38 cellular contexts compared by ENCODE assay signal in the genomic region with DNA sequence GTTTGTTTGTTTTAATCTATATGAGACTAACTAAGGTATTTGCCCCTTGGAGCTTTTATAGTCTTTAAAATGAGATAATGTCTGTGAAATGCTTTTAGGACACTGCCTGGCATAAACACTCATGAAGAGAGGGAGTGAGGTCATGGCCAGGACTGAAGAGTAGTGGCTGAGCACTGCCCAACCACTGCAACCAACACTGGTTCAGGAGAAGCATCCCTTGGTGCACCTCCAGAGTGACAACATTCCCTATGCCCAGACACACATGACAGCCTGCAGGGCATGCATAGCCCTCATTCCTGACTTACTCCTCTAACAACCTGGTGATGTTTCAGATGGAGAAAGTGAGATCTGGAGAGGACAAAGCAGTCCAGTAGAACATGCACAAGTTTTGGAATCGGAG. TPM values are rescaled to one million over a fixed set of nuclear protein-coding genes. Genes with fewer than 3 reads are reported as not detected.
A peak's percentile ranks its signal among the peaks of the same experiment; 100 is the strongest.
DNase-seq lines count a peak whose midpoint lies in the region; ATAC-seq, FAIRE-seq and TF ChIP-seq lines count a peak whose summit lies in the region.
"Had no signal": no experiment of that assay in that cellular context is flagged by ENCODE, and none has a peak within 500 bp of the region (broad histone marks: within the 10 kb centered on the region; RNA-seq: fewer than 3 reads in every experiment).

No MANE protein-coding gene starts in this region.

- no peak overlapping the region for H3K4me3 ChIP-seq in kidney epithelial cell (ENCODE audit: low read depth, low read length)
- H3K4me3 ChIP-seq in vagina = no peak overlapping the region
- H3K4me3 ChIP-seq: left ventricle myocardium inferior, PC-9, prostate gland, sigmoid colon had no signal

- H3K4me1 ChIP-seq in vagina = peaks cover 8% of the 10 kb centered on the region
- H3K4me1 ChIP-seq: prostate gland had no signal

- TF ChIP-seq POLR2A in vagina (IDR thresholded peaks at IDR 0.05) = no peak

- intact Hi-C loops in vagina (cut with DNase I) = no loop called here

- peak overlapping the region; percentile 5 for H3K27ac ChIP-seq in vagina
- H3K27ac ChIP-seq: 22Rv1, foreskin keratinocyte, left ventricle myocardium inferior, PC-9, prostate gland had no signal

- peak; percentile 31 for DNase-seq in DMS53 (lab: John Stamatoyannopoulos, UW)
- DNase-seq in DMS53 treated with DMSO at 0.1 percent for 48 hours (lab: John Stamatoyannopoulos, UW; ENCODE audit: unreplicated experiment) = no peak
- DNase-seq in RCC 7860 (ENCODE audit: low spot score) = peak; percentile 49
- DNase-seq in kidney epithelial cell (ENCODE audit: low read depth) = peak; percentile 77
- no peak for DNase-seq in vagina (ENCODE audit: extremely low spot score in 2 of 2)
- no peak for DNase-seq in HCEC 1CT
- DNase-seq: activated B cell treated with CpG ODN at 0.5 μM for 24 hours; activated CD4-positive, alpha-beta T cell treated with anti-CD3 and anti-CD28 coated beads, Interleukin-2, amount 50 U/mL, for 4 hours; activated naive CD4-positive, alpha-beta T cell treated with anti-CD3 and anti-CD28 coated beads, Interleukin-2, amount 10 ng/mL, durations not matched to agents 7 days and 5 days; AML-193; amniotic stem cell; CD4-positive, alpha-beta T cell; effector CD8-positive, alpha-beta T cell; erythroblast; foreskin keratinocyte; GDM1; left ventricle myocardium inferior; naive thymus-derived CD4-positive, alpha-beta T cell; NCI-H1048; NCI-H1694 treated with DMSO at 0.1 percent for 48 hours; NCI-H2171 treated with DMSO at 0.1 percent for 48 hours; NCI-H510A treated with DMSO at 0.1 percent for 48 hours; SIG-M5; sigmoid colon; stimulated activated CD4-positive, alpha-beta T cell treated with anti-CD3 and anti-CD28 coated beads, Interleukin-15, amount 100 ng/mL, for 24 hours; stimulated activated naive CD4-positive, alpha-beta T cell treated with Interleukin-2 at 50 U/mL for 16 hours; SW 1271; T1000 had no signal

- TF ChIP-seq CTCF in kidney epithelial cell (IDR thresholded peaks at IDR 0.05; ENCODE audit: insufficient read depth, low read length, poor library complexity, severe bottlenecking) (no peak), vagina (IDR thresholded peaks at IDR 0.05) (no peak)

- no peak for FAIRE-seq in RCC 7860 (lab: Jason Lieb, UNC)
- FAIRE-seq: bronchial epithelial cell, colon, H54, HepG2, urothelium cell line had no signal

- H3K27me3 ChIP-seq in kidney epithelial cell (ENCODE audit: control insufficient read depth, insufficient read depth, low read length) (no peaks in the 10 kb centered on the region), vagina (no peaks in the 10 kb centered on the region)
- H3K27me3 ChIP-seq: foreskin keratinocyte, sigmoid colon had no signal

- ATAC-seq in HG02588 (IDR thresholded peaks at IDR 0.05; ENCODE audit: unreplicated experiment) (no peak), HG03378 (IDR thresholded peaks at IDR 0.05; ENCODE audit: unreplicated experiment) (no peak)
- ATAC-seq: foreskin keratinocyte; HepG2; naive thymus-derived CD4-positive, alpha-beta T cell had no signal

- no peaks in the 10 kb centered on the region for H3K36me3 ChIP-seq in kidney epithelial cell (ENCODE audit: control insufficient read depth, insufficient read depth, low read length)
- H3K36me3 ChIP-seq in vagina = no peaks in the 10 kb centered on the region
- H3K36me3 ChIP-seq: prostate gland, sigmoid colon had no signal

- no peaks in the 10 kb centered on the region for H3K9me3 ChIP-seq in vagina
- H3K9me3 ChIP-seq: left ventricle myocardium inferior, prostate gland, sigmoid colon had no signal

RNA-seq across cellular contexts. Expression of a gene that starts 36.1 kb away (rescaled TPM):
- total RNA-seq in kidney epithelial cell (35.7 and 43.1 TPM in 2 replicates), vagina (28.5 TPM)
- total RNA-seq: HepG2 had no signal

Comparison
In these comparisons a context has a peak if more than half of its experiments do, and no peak if none do; other contexts are left out.
1. DNase-seq: peak in DMS53 (single experiment), RCC 7860 (single experiment) and kidney epithelial cell (single experiment); none in DMS53 treated with DMSO at 0.1 percent for 48 hours (single experiment), vagina (0 of 2) and HCEC 1CT (single experiment).